In genomic region chr15:71666723-71667122, GRCh38 we compare ENCODE assay signal across 26 cellular contexts.
"Had no signal": no experiment of that assay in that cellular context is flagged by ENCODE, and none has a peak within 500 bp of the region (broad histone marks: within the 10 kb centered on the region; RNA-seq: fewer than 3 reads in every experiment).

No MANE protein-coding gene starts in this region.

- H3K36me3 ChIP-seq: lower lobe of right lung, ovary, right atrium auricular region, right lobe of liver, transverse colon, upper lobe of left lung, vagina had no signal

- ATAC-seq: lower lobe of right lung; mucosa of descending colon; naive thymus-derived CD4-positive, alpha-beta T cell; natural killer cell treated with Interleukin-12 subunit alpha and Interleukin-12 subunit beta and Interleukin-15 and Interleukin-18, amount 100 ng/mL, for 72 hours; stimulated activated memory B cell treated with anti-CD40 and anti-IgM and Interleukin-4, amounts not matched to agents 10 μg/mL and 1 μg/mL and 100 μg/mL, for 72 hours; stimulated activated naive CD8-positive, alpha-beta T cell treated with anti-CD3 and anti-CD28 coated beads, Interleukin-15, amount 100 ng/mL, for 72 hours had no signal

- H3K9me3 ChIP-seq: lower lobe of right lung, mucosa of descending colon, ovary, right atrium auricular region, right lobe of liver, upper lobe of left lung, vagina had no signal

- H3K27me3 ChIP-seq: ovary, right atrium auricular region, right lobe of liver, transverse colon, upper lobe of left lung, vagina had no signal

- H3K4me3 ChIP-seq: lower lobe of right lung, mucosa of descending colon, ovary, right atrium auricular region, right lobe of liver, smooth muscle cell, transverse colon, upper lobe of left lung, vagina had no signal

- DNase-seq: hypothalamus; immature natural killer cell; kidney glomerular epithelial cell; left cardiac atrium; lower lobe of right lung; mammary epithelial cell; mesenchymal stem cell; midbrain; mucosa of descending colon; naive thymus-derived CD4-positive, alpha-beta T cell; ovary; right lobe of liver; stimulated activated CD4-positive, alpha-beta T cell treated with anti-CD3 and anti-CD28 coated beads, Interleukin-1b, Interleukin-23, amount 100 ng/mL, for 48 hours; stimulated activated CD4-positive, alpha-beta T cell treated with anti-CD3 and anti-CD28 coated beads, Interleukin-2, amount 100 ng/mL, for 48 hours; stimulated activated CD4-positive, alpha-beta T cell treated with anti-CD3 and anti-CD28 coated beads, Interleukin-4, amount 100 ng/mL, for 4 hours; stimulated activated CD8-positive, alpha-beta memory T cell treated with anti-CD3 and anti-CD28 coated beads, Interleukin-4, amount 100 ng/mL, for 48 hours; stimulated activated naive CD4-positive, alpha-beta T cell treated with Interleukin-2 at 50 U/mL for 16 hours; stimulated activated naive CD8-positive, alpha-beta T cell treated with anti-CD3 and anti-CD28 coated beads, Interleukin-15, amount 100 ng/mL, for 72 hours; substantia nigra; transverse colon; upper lobe of left lung had no signal

- H3K4me1 ChIP-seq: lower lobe of right lung, right atrium auricular region, upper lobe of left lung had no signal

- H3K27ac ChIP-seq: lower lobe of right lung, ovary, right atrium auricular region, right lobe of liver, transverse colon, upper lobe of left lung, vagina had no signal
